8 cellular contexts compared by ENCODE assay signal in the genomic region with DNA sequence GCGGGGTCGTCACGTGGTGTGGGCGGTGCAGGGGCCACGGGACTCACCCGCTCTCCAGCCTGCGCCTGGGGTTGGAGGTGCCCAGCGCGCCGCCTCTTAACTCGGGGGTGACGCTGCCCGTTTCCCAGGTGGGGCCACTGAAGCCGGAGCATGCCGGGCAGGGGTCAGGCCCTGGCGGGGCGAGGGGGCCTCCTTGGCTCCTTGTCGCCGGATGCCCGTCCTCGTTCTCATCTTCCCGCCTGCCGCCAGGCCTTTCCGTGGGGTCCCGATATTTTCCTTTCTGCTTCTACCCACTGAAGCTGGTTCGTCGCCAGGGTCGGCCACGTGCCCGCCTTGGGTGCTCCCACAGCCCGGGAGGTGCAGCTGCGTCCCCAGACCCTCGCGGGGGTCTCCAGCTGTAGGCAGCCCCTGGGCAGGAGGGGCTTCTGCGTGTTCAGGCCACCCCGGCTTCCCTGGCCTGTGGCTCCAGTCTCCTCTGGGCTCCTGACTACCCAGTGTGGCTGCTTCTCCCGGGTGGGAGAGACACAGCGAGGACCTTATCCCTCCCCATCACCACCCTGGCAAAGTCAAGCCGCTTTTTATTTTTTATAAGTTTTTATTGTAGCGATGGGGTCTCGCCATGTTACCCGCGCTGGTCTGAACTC. TPM values are rescaled to one million over a fixed set of nuclear protein-coding genes. Genes with fewer than 3 reads are reported as not detected.
DNase-seq lines count a peak whose midpoint lies in the region; ATAC-seq and TF ChIP-seq lines count a peak whose summit lies in the region.

No MANE protein-coding gene starts in this region.

- peak overlapping the region; percentile 10 for H2BK12ac ChIP-seq in trophoblast cell (ENCODE audit: low read length)

- H3K27me3 ChIP-seq in esophagus muscularis mucosa = no peaks in the 10 kb centered on the region
- H3K27me3 ChIP-seq in trophoblast cell (ENCODE audit: insufficient read depth, low read length) = no peaks in the 10 kb centered on the region

- peak overlapping the region; percentile 81 for H3K18ac ChIP-seq in trophoblast cell (ENCODE audit: low read length)

- H3K4me1 ChIP-seq in ES-I3 (ENCODE audit: insufficient read depth, low read length) (no peaks in the 10 kb centered on the region; the same call in 1 of the 2 replicates), esophagus muscularis mucosa (peaks cover 51 to 73% (median 60%) of the 10 kb centered on the region in 4 donors), trophoblast cell (ENCODE audit: control insufficient read depth in 1 of 2, insufficient read depth in 2 of 2, low read length in 2 of 2) (peaks cover 17 to 18% of the 10 kb centered on the region in 2 experiments)

- H2AFZ ChIP-seq in trophoblast cell (ENCODE audit: insufficient read depth, low read length, poor library complexity) = peak overlapping the region; percentile 79

- no peak for ATAC-seq in HG03460 (IDR thresholded peaks at IDR 0.05; ENCODE audit: unreplicated experiment)
- ATAC-seq in GM18873 (IDR thresholded peaks at IDR 0.05; ENCODE audit: low FRiP score, unreplicated experiment) = no peak

- H3K14ac ChIP-seq in trophoblast cell (ENCODE audit: low read length) = peak overlapping the region; percentile 94

- TF ChIP-seq POLR2A in esophagus muscularis mucosa (IDR thresholded peaks at IDR 0.05; ENCODE audit: low read depth) = no peak

- H3K4me3 ChIP-seq in esophagus muscularis mucosa = peak overlapping the region; percentile 53 to 70 (median 70)
- H3K4me3 ChIP-seq in trophoblast cell (ENCODE audit: low read depth, low read length) = peak overlapping the region; percentile 79

- peak overlapping the region; percentile 82 for H3K4me2 ChIP-seq in trophoblast cell (ENCODE audit: low read length)

- peak overlapping the region; percentile 55 for H2BK120ac ChIP-seq in trophoblast cell (ENCODE audit: insufficient read depth, low read length, poor library complexity)

- DNase-seq in RWPE1 (ENCODE audit: low spot score) (no peak), esophagus muscularis mucosa (ENCODE audit: extremely low spot score) (no peak), trophoblast cell (no peak), NCI-H146 (lab: John Stamatoyannopoulos, UW) (no peak), NCI-H2081 treated with DMSO at 0.1 percent for 48 hours (lab: John Stamatoyannopoulos, UW) (no peak)

- POLR2A ChIA-PET in RWPE1 (lab: Yijun Ruan, JAX; ENCODE audit: low non-redundant PET) = no interaction called here

- H2BK5ac ChIP-seq in trophoblast cell (ENCODE audit: low read depth, low read length, poor library complexity) = peak overlapping the region; percentile 81

- H3K79me2 ChIP-seq in trophoblast cell (ENCODE audit: control insufficient read depth, insufficient read depth, low read length, poor library complexity) = peaks cover 12% of the 10 kb centered on the region

- no peak for TF ChIP-seq EP300 in esophagus muscularis mucosa (IDR thresholded peaks at IDR 0.05)

- H3K4ac ChIP-seq in trophoblast cell (ENCODE audit: low read depth, low read length) = peak overlapping the region; percentile 81

- peak overlapping the region; percentile 88 for H2AK5ac ChIP-seq in trophoblast cell (ENCODE audit: low read length)

- H3K36me3 ChIP-seq in ES-I3 (ENCODE audit: insufficient read depth, low read length) (peaks cover 17% of the 10 kb centered on the region), esophagus muscularis mucosa (peaks cover 32 to 70% (median 64%) of the 10 kb centered on the region in 4 donors), trophoblast cell (ENCODE audit: control insufficient read depth in 1 of 2, insufficient read depth in 2 of 2, low read length in 2 of 2) (peaks cover 48 to 49% of the 10 kb centered on the region in 2 experiments)

- WGBS in esophagus muscularis mucosa = 23% methylated on average over 22 of the region's 43 CpGs
- WGBS in trophoblast cell (ENCODE audit: extremely low coverage, insufficient coverage, insufficient read length) = no CpG with 5 or more reads among the region's 43 CpGs

- no peak for TF ChIP-seq CTCF in RWPE1 (conservative IDR thresholded peaks at IDR 0.05; ENCODE audit: low read depth)
- TF ChIP-seq CTCF in esophagus muscularis mucosa (IDR thresholded peaks at IDR 0.05) = no peak

- H3K9me3 ChIP-seq in ES-I3 (ENCODE audit: control insufficient read depth, insufficient read depth, low read length) (no peaks in the 10 kb centered on the region), esophagus muscularis mucosa (no peaks in the 10 kb centered on the region), trophoblast cell (ENCODE audit: insufficient read depth, low read depth, low read length) (no peaks in the 10 kb centered on the region)

- peaks cover 12% of the 10 kb centered on the region for H3K79me1 ChIP-seq in trophoblast cell (ENCODE audit: low read length)

- peak overlapping the region; percentile 80 for H4K8ac ChIP-seq in trophoblast cell (ENCODE audit: low read depth, low read length)

- H3K9ac ChIP-seq in ES-I3 (ENCODE audit: low read depth, low read length) (peak overlapping the region; percentile 74), trophoblast cell (ENCODE audit: low read length) (peak overlapping the region; percentile 90)

- peak overlapping the region; percentile 88 for H4K91ac ChIP-seq in trophoblast cell (ENCODE audit: low read depth, low read length)

- H3K27ac ChIP-seq in RWPE1 (peak overlapping the region; percentile 100), esophagus muscularis mucosa (replicated peaks in 1 of 4) (peak overlapping the region; percentile 97 to 100 (median 100)), trophoblast cell (ENCODE audit: low read depth, low read length) (peak overlapping the region; percentile 75)

- H4K12ac ChIP-seq in trophoblast cell (ENCODE audit: low read depth, low read length) = peak overlapping the region; percentile 60

- H3K23ac ChIP-seq in trophoblast cell (ENCODE audit: low read length) = no peak overlapping the region

- intact Hi-C loops in esophagus muscularis mucosa (cut with DNase I) = no loop called here

- CTCF ChIA-PET in RWPE1 (lab: Yijun Ruan, JAX) = interaction anchor here (0.6 kb wide), 1 partner anchor 57 kb away, joined by 4 read pairs; no protein-coding TSS in a partner anchor

RNA-seq across cellular contexts. Expression of gene FAM174C, which starts 0.8 kb away (rescaled TPM):
- 10 to 100 TPM; 24.9 to 58.9 (median 43.6) TPM for total RNA-seq in esophagus muscularis mucosa
- 58.5 and 63.2 TPM in 2 replicates for polyA plus RNA-seq in trophoblast cell (2013)

RNA-seq across cellular contexts. Expression of gene CIRBP, which starts 7.0 kb away (rescaled TPM):
- 100 to 1,000 TPM; 236 to 601 (median 429) TPM for total RNA-seq in esophagus muscularis mucosa
- 116 and 120 TPM in 2 replicates for polyA plus RNA-seq in trophoblast cell (2013)

RNA-seq across cellular contexts. Expression of gene EFNA2, which starts 9.6 kb away (rescaled TPM):
- not detected for total RNA-seq in esophagus muscularis mucosa
- 7.2 and 7.3 TPM in 2 replicates for polyA plus RNA-seq in trophoblast cell (2013)

RNA-seq across cellular contexts. Expression of gene MIDN, which starts 27.7 kb away (rescaled TPM):
- 10 to 100 TPM; 20.3 to 72.2 (median 31.8) TPM for total RNA-seq in esophagus muscularis mucosa
- 159 and 165 TPM in 2 replicates for polyA plus RNA-seq in trophoblast cell (2013)

RNA-seq across cellular contexts. Expression of gene ATP5F1D, which starts 34.5 kb away (rescaled TPM):
- 100 to 1,000 TPM in 2 of 4 donors, 10 to 100 TPM in 2; 77.5 to 140 (median 109) TPM for total RNA-seq in esophagus muscularis mucosa
- polyA plus RNA-seq in trophoblast cell (2013) = 106 and 107 TPM in 2 replicates
